ENCODE assay signal across 6 cellular contexts in genomic region chrX:32678487-32678886, GRCh38.
"Had no signal": no experiment of that assay in that cellular context is flagged by ENCODE, and none has a peak within 500 bp of the region (broad histone marks: within the 10 kb centered on the region; RNA-seq: fewer than 3 reads in every experiment).

No MANE protein-coding gene starts in this region.

- DNase-seq: GDM1, GF-D8 had no signal

- H3K4me3 ChIP-seq: GM12878 had no signal

- ATAC-seq: GM12878 had no signal

- FAIRE-seq: GM12878, GM12891, GM12892, GM18507 had no signal
